In genomic region chr10:3919676-3920308, GRCh38 we compare ENCODE assay signal across 18 cellular contexts.
"Had no signal": no experiment of that assay in that cellular context is flagged by ENCODE, and none has a peak within 500 bp of the region (broad histone marks: within the 10 kb centered on the region; RNA-seq: fewer than 3 reads in every experiment).

No MANE protein-coding gene starts in this region.

- H3K4me1 Mint-ChIP-seq: activated naive CD8-positive, alpha-beta T cell treated with anti-CD3 and anti-CD28 coated beads for 36 hours had no signal

- H3K27me3 ChIP-seq: breast epithelium, testis, upper lobe of right lung had no signal

- H3K27ac Mint-ChIP-seq: activated CD4-positive, alpha-beta memory T cell treated with anti-CD3 and anti-CD28 coated beads, Interleukin-2, amount 10 ng/mL, durations not matched to agents 7 days and 5 days; activated naive CD8-positive, alpha-beta T cell treated with anti-CD3 and anti-CD28 coated beads for 36 hours; effector memory CD8-positive, alpha-beta T cell; stimulated activated naive CD8-positive, alpha-beta T cell treated with anti-CD3 and anti-CD28 coated beads, Interleukin-15, Interleukin-2, amounts not matched to agents 100 ng/mL and 50 ng/mL, for 24 hours had no signal

- DNase-seq: activated CD4-positive, alpha-beta memory T cell treated with anti-CD3 and anti-CD28 coated beads, Interleukin-2, amount 10 ng/mL, durations not matched to agents 7 days and 5 days; activated gamma-delta T cell; activated naive CD8-positive, alpha-beta T cell treated with anti-CD3 and anti-CD28 coated beads for 36 hours; activated T-cell treated with anti-CD3 and anti-CD28 coated beads, Interleukin-2, amount 50 U/mL, for 48 hours; effector memory CD8-positive, alpha-beta T cell; erythroblast; naive B cell; stimulated activated CD4-positive, alpha-beta T cell treated with anti-CD3 and anti-CD28 coated beads, Interleukin-4, amount 100 ng/mL, for 1 hour; stimulated activated CD8-positive, alpha-beta memory T cell treated with anti-CD3 and anti-CD28 coated beads, Interleukin-4, amount 100 ng/mL, for 48 hours; T-helper 1 cell; testis; upper lobe of right lung had no signal

- H3K27me3 Mint-ChIP-seq: activated CD4-positive, alpha-beta memory T cell treated with anti-CD3 and anti-CD28 coated beads, Interleukin-2, amount 10 ng/mL, durations not matched to agents 7 days and 5 days; activated naive CD8-positive, alpha-beta T cell treated with anti-CD3 and anti-CD28 coated beads for 36 hours; effector memory CD8-positive, alpha-beta T cell; naive B cell; stimulated activated naive CD8-positive, alpha-beta T cell treated with anti-CD3 and anti-CD28 coated beads, Interleukin-15, Interleukin-2, amounts not matched to agents 100 ng/mL and 50 ng/mL, for 24 hours had no signal

- H3K36me3 ChIP-seq: breast epithelium, prostate gland, upper lobe of right lung had no signal

- H3K36me3 Mint-ChIP-seq: activated naive CD8-positive, alpha-beta T cell treated with anti-CD3 and anti-CD28 coated beads for 36 hours; naive B cell had no signal

- ATAC-seq: effector memory CD8-positive, alpha-beta T cell; left lobe of liver; upper lobe of right lung had no signal

- H3K4me1 ChIP-seq: breast epithelium, prostate gland, upper lobe of right lung had no signal

- H3K27ac ChIP-seq: breast epithelium, prostate gland, SK-N-MC, testis, upper lobe of right lung, VCaP had no signal

- H3K9me3 Mint-ChIP-seq: effector memory CD8-positive, alpha-beta T cell; stimulated activated naive CD8-positive, alpha-beta T cell treated with anti-CD3 and anti-CD28 coated beads, Interleukin-15, Interleukin-2, amounts not matched to agents 100 ng/mL and 50 ng/mL, for 24 hours had no signal

- H3K4me3 Mint-ChIP-seq: activated CD4-positive, alpha-beta memory T cell treated with anti-CD3 and anti-CD28 coated beads, Interleukin-2, amount 10 ng/mL, durations not matched to agents 7 days and 5 days; activated naive CD8-positive, alpha-beta T cell treated with anti-CD3 and anti-CD28 coated beads for 36 hours; effector memory CD8-positive, alpha-beta T cell; naive B cell; stimulated activated naive CD8-positive, alpha-beta T cell treated with anti-CD3 and anti-CD28 coated beads, Interleukin-15, Interleukin-2, amounts not matched to agents 100 ng/mL and 50 ng/mL, for 24 hours had no signal

- H3K4me3 ChIP-seq: breast epithelium, prostate gland, SK-N-MC, testis, upper lobe of right lung had no signal

- H3K9me3 ChIP-seq: breast epithelium, prostate gland, testis, upper lobe of right lung had no signal
